Comparison of ENCODE assay signal across 9 cellular contexts in the genomic region with DNA sequence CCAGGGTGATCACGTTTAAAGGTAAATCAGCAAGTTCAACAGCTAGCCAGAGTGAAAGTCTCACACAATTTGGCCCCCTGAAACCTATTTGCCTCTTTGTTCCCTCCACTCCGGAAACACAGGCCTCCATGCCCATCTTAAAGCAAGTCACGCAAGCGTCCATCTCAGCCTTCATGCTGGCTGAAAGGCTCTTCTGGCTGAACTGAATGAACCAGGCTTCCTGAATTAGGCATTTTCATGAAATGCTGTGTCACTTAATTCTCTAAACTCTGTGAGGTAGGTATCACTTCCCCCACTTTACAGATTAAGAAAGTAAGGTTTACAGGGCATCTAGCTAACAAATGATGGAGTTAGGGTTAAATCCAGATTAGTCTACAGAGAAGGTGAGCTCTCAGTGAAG. TPM values are rescaled to one million over a fixed set of nuclear protein-coding genes. Genes with fewer than 3 reads are reported as not detected.
DNase-seq lines count a peak whose midpoint lies in the region; ATAC-seq and TF ChIP-seq lines count a peak whose summit lies in the region.
"Had no signal": no experiment of that assay in that cellular context is flagged by ENCODE, and none has a peak within 500 bp of the region (broad histone marks: within the 10 kb centered on the region; RNA-seq: fewer than 3 reads in every experiment).

No MANE protein-coding gene starts in this region.

- no peaks in the 10 kb centered on the region for H4K20me1 ChIP-seq in OCI-LY1 (ENCODE audit: insufficient read depth, low read length)

- 83% methylated on average over 4 of the region's 4 CpGs for WGBS in esophagus muscularis mucosa

- no peak for TF ChIP-seq CTCF in OCI-LY1 (IDR thresholded peaks at IDR 0.05; ENCODE audit: low read length)
- TF ChIP-seq CTCF in esophagus muscularis mucosa (IDR thresholded peaks at IDR 0.05), result no peak

- peaks cover 25% of the 10 kb centered on the region for H3K36me3 Mint-ChIP-seq in activated CD4-positive, alpha-beta T cell treated with anti-CD3 and anti-CD28 coated beads, Interleukin-2, amount 10 ng/mL, durations not matched to agents 24 days and 14 days (ENCODE audit: low read depth)
- H3K36me3 Mint-ChIP-seq in stimulated activated naive B cell treated with anti-CD40 and anti-IgM and Interleukin-4, amounts not matched to agents 10 μg/mL and 1 μg/mL and 100 μg/mL, for 72 hours, result peaks cover 21 to 36% of the 10 kb centered on the region in 2 donors

- intact Hi-C loops in activated CD4-positive, alpha-beta T cell treated with anti-CD3 and anti-CD28 coated beads, Interleukin-2, amount 10 ng/mL, durations not matched to agents 24 days and 14 days (cut with micrococcal nuclease), result loop anchor here (1.0 to 2.0 kb wide), 3 partner anchors 81 to 134 kb away; a partner anchor contains a TSS
- intact Hi-C loops in esophagus muscularis mucosa (cut with DNase I), result loop anchor here (5.0 kb wide), 1 partner anchor 40 kb away; a partner anchor contains a TSS

- H3K27ac Mint-ChIP-seq in activated CD4-positive, alpha-beta T cell treated with anti-CD3 and anti-CD28 coated beads, Interleukin-2, amount 10 ng/mL, durations not matched to agents 24 days and 14 days, result peak overlapping the region; percentile 64
- H3K27ac Mint-ChIP-seq in stimulated activated naive B cell treated with anti-CD40 and anti-IgM and Interleukin-4, amounts not matched to agents 10 μg/mL and 1 μg/mL and 100 μg/mL, for 72 hours, result peak overlapping the region; percentile 95

- H3K36me3 ChIP-seq in OCI-LY1 (ENCODE audit: insufficient read depth, low read length) (peaks cover 37% of the 10 kb centered on the region), esophagus muscularis mucosa (peaks cover 0 to 14% (median 5%) of the 10 kb centered on the region in 4 donors)

- no peaks in the 10 kb centered on the region for H3K9me2 ChIP-seq in OCI-LY1 (ENCODE audit: low read depth, low read length)

- H3K9ac ChIP-seq in OCI-LY1 (ENCODE audit: low read length), result peak overlapping the region; percentile 93

- no peak overlapping the region for H2AFZ ChIP-seq in OCI-LY1 (ENCODE audit: low read length)

- H3K27ac ChIP-seq in OCI-LY1 (ENCODE audit: low read depth, low read length, poor library complexity, severe bottlenecking) (peak overlapping the region; percentile 83), esophagus muscularis mucosa (replicated peaks in 1 of 4) (no peak overlapping the region)

- H3K4me3 ChIP-seq in OCI-LY1 (ENCODE audit: low read depth, low read length, poor library complexity, severe bottlenecking), result peak overlapping the region; percentile 98
- H3K4me3 ChIP-seq in esophagus muscularis mucosa, result peak overlapping the region in 3 of 4 donors; percentile 89 to 95 (median 95)

- H3K79me2 ChIP-seq in OCI-LY1 (ENCODE audit: insufficient read depth, low read length), result peaks cover 56% of the 10 kb centered on the region

- H3K27me3 ChIP-seq in OCI-LY1 (ENCODE audit: insufficient read depth, low read length) (no peaks in the 10 kb centered on the region), esophagus muscularis mucosa (no peaks in the 10 kb centered on the region)

- DNase-seq in activated CD4-positive, alpha-beta T cell treated with anti-CD3 and anti-CD28 coated beads, Interleukin-2, amount 10 ng/mL, durations not matched to agents 24 days and 14 days, result no peak
- no peak for DNase-seq in activated CD4-positive, alpha-beta T cell treated with anti-CD3 and anti-CD28 coated beads for 1 hour
- DNase-seq in esophagus muscularis mucosa (ENCODE audit: extremely low spot score), result no peak
- DNase-seq in stimulated activated naive B cell treated with anti-CD40 and anti-IgM and Interleukin-4, amounts not matched to agents 10 μg/mL and 1 μg/mL and 100 μg/mL, for 72 hours, result no peak
- no peak for DNase-seq in NCI-H1048 (lab: John Stamatoyannopoulos, UW)
- DNase-seq: stimulated activated CD4-positive, alpha-beta T cell treated with anti-CD3 and anti-CD28 coated beads, Interleukin-4, amount 100 ng/mL, for 1 hour had no signal

- ATAC-seq in stimulated activated naive B cell treated with anti-CD40 and anti-IgM and Interleukin-4, amounts not matched to agents 10 μg/mL and 1 μg/mL and 100 μg/mL, for 72 hours (replicated peaks), result no peak
- ATAC-seq in HG03196 (IDR thresholded peaks at IDR 0.05; ENCODE audit: unreplicated experiment) (no peak), GM19035 (IDR thresholded peaks at IDR 0.05; ENCODE audit: unreplicated experiment) (no peak)

- H3K4me1 ChIP-seq in OCI-LY1 (ENCODE audit: insufficient read depth, low read length, severe bottlenecking) (peaks cover 37% of the 10 kb centered on the region), esophagus muscularis mucosa (peaks cover 20 to 34% (median 30%) of the 10 kb centered on the region in 4 donors)

- no peak for TF ChIP-seq EP300 in esophagus muscularis mucosa (IDR thresholded peaks at IDR 0.05)

- no peaks in the 10 kb centered on the region for H3K27me3 Mint-ChIP-seq in activated CD4-positive, alpha-beta T cell treated with anti-CD3 and anti-CD28 coated beads, Interleukin-2, amount 10 ng/mL, durations not matched to agents 24 days and 14 days
- no peaks in the 10 kb centered on the region for H3K27me3 Mint-ChIP-seq in stimulated activated naive B cell treated with anti-CD40 and anti-IgM and Interleukin-4, amounts not matched to agents 10 μg/mL and 1 μg/mL and 100 μg/mL, for 72 hours

- no peaks in the 10 kb centered on the region for H3K9me3 Mint-ChIP-seq in activated CD4-positive, alpha-beta T cell treated with anti-CD3 and anti-CD28 coated beads, Interleukin-2, amount 10 ng/mL, durations not matched to agents 24 days and 14 days
- no peaks in the 10 kb centered on the region for H3K9me3 Mint-ChIP-seq in stimulated activated naive B cell treated with anti-CD40 and anti-IgM and Interleukin-4, amounts not matched to agents 10 μg/mL and 1 μg/mL and 100 μg/mL, for 72 hours

- H3K9me3 ChIP-seq in OCI-LY1 (ENCODE audit: low read length) (no peaks in the 10 kb centered on the region; the same call in 1 of the 2 replicates), esophagus muscularis mucosa (no peaks in the 10 kb centered on the region)

- TF ChIP-seq POLR2A in esophagus muscularis mucosa (IDR thresholded peaks at IDR 0.05; ENCODE audit: low read depth), result no peak

- peaks cover 32% of the 10 kb centered on the region for H3K4me1 Mint-ChIP-seq in activated CD4-positive, alpha-beta T cell treated with anti-CD3 and anti-CD28 coated beads, Interleukin-2, amount 10 ng/mL, durations not matched to agents 24 days and 14 days
- peaks cover 24 to 26% of the 10 kb centered on the region in 2 donors for H3K4me1 Mint-ChIP-seq in stimulated activated naive B cell treated with anti-CD40 and anti-IgM and Interleukin-4, amounts not matched to agents 10 μg/mL and 1 μg/mL and 100 μg/mL, for 72 hours

- H3F3A ChIP-seq in OCI-LY1 (ENCODE audit: insufficient read depth, low read length), result no peaks in the 10 kb centered on the region

- peak overlapping the region; percentile 97 for H3K4me2 ChIP-seq in OCI-LY1 (ENCODE audit: low read length)

- H3K4me3 Mint-ChIP-seq in activated CD4-positive, alpha-beta T cell treated with anti-CD3 and anti-CD28 coated beads, Interleukin-2, amount 10 ng/mL, durations not matched to agents 24 days and 14 days, result peak overlapping the region; percentile 92
- peak overlapping the region; percentile 87 to 95 for H3K4me3 Mint-ChIP-seq in stimulated activated naive B cell treated with anti-CD40 and anti-IgM and Interleukin-4, amounts not matched to agents 10 μg/mL and 1 μg/mL and 100 μg/mL, for 72 hours

RNA-seq across cellular contexts. Expression of a gene that starts 1.4 kb away (rescaled TPM):
- 32.8 and 37.7 TPM in 2 replicates for total RNA-seq in activated CD4-positive, alpha-beta T cell treated with anti-CD3 and anti-CD28 coated beads, Interleukin-2, amount 10 ng/mL, durations not matched to agents 24 days and 14 days
- total RNA-seq in esophagus muscularis mucosa, result 1 to 10 TPM; 5.8 to 9.6 (median 8.4) TPM

RNA-seq across cellular contexts. Expression of a gene that starts 38.7 kb away (rescaled TPM):
- total RNA-seq in activated CD4-positive, alpha-beta T cell treated with anti-CD3 and anti-CD28 coated beads, Interleukin-2, amount 10 ng/mL, durations not matched to agents 24 days and 14 days, result 210 and 215 TPM in 2 replicates
- 100 to 1,000 TPM; 169 to 193 (median 189) TPM for total RNA-seq in esophagus muscularis mucosa

RNA-seq across cellular contexts. Expression of a gene that starts 39.2 kb away (rescaled TPM):
- total RNA-seq in activated CD4-positive, alpha-beta T cell treated with anti-CD3 and anti-CD28 coated beads, Interleukin-2, amount 10 ng/mL, durations not matched to agents 24 days and 14 days, result 17.6 and 17.7 TPM in 2 replicates
- 10 to 100 TPM in 2 of 4 donors, 1 to 10 TPM in 2; 7.6 to 15.8 (median 10.2) TPM for total RNA-seq in esophagus muscularis mucosa

RNA-seq across cellular contexts. Expression of a gene that starts 44.2 kb away (rescaled TPM):
- not detected in 2 replicates for total RNA-seq in activated CD4-positive, alpha-beta T cell treated with anti-CD3 and anti-CD28 coated beads, Interleukin-2, amount 10 ng/mL, durations not matched to agents 24 days and 14 days
- not detected for total RNA-seq in esophagus muscularis mucosa
